Comparison of ENCODE assay signal across 31 cellular contexts in genomic region chr19:1526066-1526778, GRCh38. TPM values are rescaled to one million over a fixed set of nuclear protein-coding genes. Genes with fewer than 3 reads are reported as not detected.
"Had no signal": no experiment of that assay in that cellular context is flagged by ENCODE, and none has a peak within 500 bp of the region (broad histone marks: within the 10 kb centered on the region; RNA-seq: fewer than 3 reads in every experiment).

No MANE protein-coding gene starts in this region.

- H3K36me3 Mint-ChIP-seq: memory B cell; stimulated activated effector memory CD8-positive, alpha-beta T cell treated with anti-CD3 and anti-CD28 coated beads, Interleukin-12 subunit alpha, Interleukin-12 subunit beta, amount 100 ng/mL, for 72 hours had no signal

- H3K27ac ChIP-seq: epithelial cell of prostate, gastrocnemius medialis, pancreas, stomach, thyroid gland, vagina had no signal

- H3K27me3 ChIP-seq: vagina had no signal

- H3K4me1 ChIP-seq: gastrocnemius medialis, pancreas had no signal

- H3K4me2 ChIP-seq: smooth muscle cell had no signal

- H3K9me3 Mint-ChIP-seq: memory B cell; natural killer cell treated with Interleukin-12 subunit alpha and Interleukin-12 subunit beta and Interleukin-15 and Interleukin-18, amount 100 ng/mL, for 72 hours; stimulated activated effector memory CD8-positive, alpha-beta T cell treated with anti-CD3 and anti-CD28 coated beads, Interleukin-12 subunit alpha, Interleukin-12 subunit beta, amount 100 ng/mL, for 72 hours had no signal

- H3K36me3 ChIP-seq: gastrocnemius medialis, pancreas, stomach, thyroid gland, vagina had no signal

- FAIRE-seq: colon, keratinocyte, pancreas had no signal

- ATAC-seq: gastrocnemius medialis; left ventricle myocardium superior; natural killer cell treated with Interleukin-12 subunit alpha and Interleukin-12 subunit beta and Interleukin-15 and Interleukin-18, amount 100 ng/mL, for 72 hours; pancreas; sciatic nerve; stimulated activated effector memory CD8-positive, alpha-beta T cell treated with anti-CD3 and anti-CD28 coated beads, Interleukin-12 subunit alpha, Interleukin-12 subunit beta, amount 100 ng/mL, for 72 hours had no signal

- H3K4me3 ChIP-seq: gastrocnemius medialis, lung, mucosa of descending colon, pancreas, smooth muscle cell, stomach, thyroid gland, vagina had no signal

- DNase-seq: dorsolateral prefrontal cortex; effector CD4-positive, alpha-beta T cell; foreskin fibroblast; gastrocnemius medialis; head of caudate nucleus; left ventricle myocardium superior; mucosa of descending colon; naive B cell; occipital lobe; pancreas; stimulated activated CD4-positive, alpha-beta T cell treated with anti-CD3 and anti-CD28 coated beads, Interleukin-12 subunit alpha, Interleukin-12 subunit beta, amount 100 ng/mL, for 4 hours; stimulated activated CD4-positive, alpha-beta T cell treated with anti-CD3 and anti-CD28 coated beads, Interleukin-1b, Interleukin-23, amount 100 ng/mL, for 48 hours; stimulated activated CD4-positive, alpha-beta T cell treated with anti-CD3 and anti-CD28 coated beads, Interleukin-4, amount 100 ng/mL, for 1 hour; stimulated activated naive CD4-positive, alpha-beta T cell treated with Interleukin-2 at 50 U/mL for 16 hours; stomach; thyroid gland had no signal

- H3K9me3 ChIP-seq: gastrocnemius medialis, mucosa of descending colon, pancreas, stomach, thyroid gland, vagina had no signal

- H3K27ac Mint-ChIP-seq: memory B cell; naive B cell; natural killer cell treated with Interleukin-12 subunit alpha and Interleukin-12 subunit beta and Interleukin-15 and Interleukin-18, amount 100 ng/mL, for 72 hours; stimulated activated effector memory CD8-positive, alpha-beta T cell treated with anti-CD3 and anti-CD28 coated beads, Interleukin-12 subunit alpha, Interleukin-12 subunit beta, amount 100 ng/mL, for 72 hours had no signal

- H3K4me3 Mint-ChIP-seq: memory B cell; natural killer cell treated with Interleukin-12 subunit alpha and Interleukin-12 subunit beta and Interleukin-15 and Interleukin-18, amount 100 ng/mL, for 72 hours; stimulated activated effector memory CD8-positive, alpha-beta T cell treated with anti-CD3 and anti-CD28 coated beads, Interleukin-12 subunit alpha, Interleukin-12 subunit beta, amount 100 ng/mL, for 72 hours had no signal

RNA-seq across cellular contexts. Expression of gene PLK5, which starts 2.3 kb away (rescaled TPM):
- total RNA-seq: esophagus mucosa; gastrocnemius medialis; glomerular endothelial cell; left ventricle myocardium superior; lung; natural killer cell treated with Interleukin-12 subunit alpha and Interleukin-12 subunit beta and Interleukin-15 and Interleukin-18, amount 100 ng/mL, for 72 hours; occipital lobe; pancreas; posterior vena cava; smooth muscle cell; stomach; subcutaneous adipose tissue; thyroid gland; ureter had no signal
- polyA plus RNA-seq: smooth muscle cell had no signal

RNA-seq across cellular contexts. Expression of gene ADAMTSL5, which starts 13.4 kb away (rescaled TPM):
- total RNA-seq: occipital lobe had no signal
